27 cellular contexts compared by ENCODE assay signal in genomic region chr17:69573396-69573795, GRCh38.
"Had no signal": no experiment of that assay in that cellular context is flagged by ENCODE, and none has a peak within 500 bp of the region (broad histone marks: within the 10 kb centered on the region; RNA-seq: fewer than 3 reads in every experiment).

No MANE protein-coding gene starts in this region.

- DNase-seq: activated B cell treated with CpG ODN at 0.5 μM for 24 hours; activated CD4-positive, alpha-beta T cell treated with anti-CD3 and anti-CD28 coated beads for 4 hours; activated CD4-positive, alpha-beta T cell treated with anti-CD3 and anti-CD28 coated beads, Interleukin-2, amount 50 U/mL, for 48 hours; activated CD8-positive, alpha-beta memory T cell treated with anti-CD3 and anti-CD28 coated beads, Interleukin-2, amount 50 U/mL, for 48 hours; activated naive CD4-positive, alpha-beta T cell treated with Interleukin-2 at 50 U/mL for 16 hours; activated naive CD8-positive, alpha-beta T cell treated with anti-CD3 and anti-CD28 coated beads for 36 hours; activated T-cell treated with anti-CD3 and anti-CD28 coated beads, Interleukin-2, amount 50 U/mL, for 4 hours; central memory CD4-positive, alpha-beta T cell; colonic mucosa; dorsolateral prefrontal cortex; effector memory CD8-positive, alpha-beta T cell; esophagus squamous epithelium; heart left ventricle; left colon; mucosa of descending colon; occipital lobe; posterior cingulate gyrus; right lobe of liver; small intestine; stimulated activated CD4-positive, alpha-beta T cell treated with anti-CD3 and anti-CD28 coated beads, Interleukin-2, amount 100 ng/mL, for 24 hours; stomach; T-helper 9 cell; testis; upper lobe of left lung had no signal

- H3K36me3 ChIP-seq: colonic mucosa, esophagus squamous epithelium, heart left ventricle, right lobe of liver, stomach, upper lobe of left lung had no signal

- ATAC-seq: activated T-cell treated with anti-CD3 and anti-CD28 coated beads, Interleukin-2, amount 50 U/mL, for 4 hours; effector memory CD8-positive, alpha-beta T cell; heart left ventricle; left colon; mucosa of descending colon; stimulated activated memory B cell treated with anti-CD40 and anti-IgM and Interleukin-4, amounts not matched to agents 10 μg/mL and 1 μg/mL and 100 μg/mL, for 72 hours had no signal

- H3K9me3 Mint-ChIP-seq: activated B cell treated with CpG ODN at 0.5 μM for 24 hours; activated naive CD8-positive, alpha-beta T cell treated with anti-CD3 and anti-CD28 coated beads for 36 hours; activated T-cell treated with anti-CD3 and anti-CD28 coated beads, Interleukin-2, amount 50 U/mL, for 4 hours; activated T-helper 2 cell treated with anti-CD3 and anti-CD28 coated beads, Interferon-gamma antibody, Interleukin-2, Interleukin-4, amounts not matched to agents 10 μg/mL and 5 μg/mL and 100 μg/mL, durations not matched to agents 14 hours and 24 hours and 36 hours; effector memory CD8-positive, alpha-beta T cell; memory B cell; stimulated activated memory B cell treated with anti-CD40 and anti-IgM and Interleukin-4, amounts not matched to agents 10 μg/mL and 1 μg/mL and 100 μg/mL, for 72 hours had no signal

- H3K4me1 ChIP-seq: colonic mucosa, right lobe of liver, testis had no signal

- H3K4me3 ChIP-seq: colonic mucosa, dorsolateral prefrontal cortex, esophagus squamous epithelium, heart left ventricle, mucosa of descending colon, right lobe of liver, stomach, testis, upper lobe of left lung had no signal

- H3K27ac Mint-ChIP-seq: activated B cell treated with CpG ODN at 0.5 μM for 24 hours; activated naive CD8-positive, alpha-beta T cell treated with anti-CD3 and anti-CD28 coated beads for 36 hours; activated T-helper 2 cell treated with anti-CD3 and anti-CD28 coated beads, Interferon-gamma antibody, Interleukin-2, Interleukin-4, amounts not matched to agents 10 μg/mL and 5 μg/mL and 100 μg/mL, durations not matched to agents 14 hours and 24 hours and 36 hours; memory B cell; stimulated activated memory B cell treated with anti-CD40 and anti-IgM and Interleukin-4, amounts not matched to agents 10 μg/mL and 1 μg/mL and 100 μg/mL, for 72 hours had no signal

- H3K9me3 ChIP-seq: colonic mucosa, esophagus squamous epithelium, heart left ventricle, mucosa of descending colon, right lobe of liver, stomach, testis, upper lobe of left lung had no signal

- H3K36me3 Mint-ChIP-seq: activated naive CD8-positive, alpha-beta T cell treated with anti-CD3 and anti-CD28 coated beads for 36 hours; memory B cell; stimulated activated memory B cell treated with anti-CD40 and anti-IgM and Interleukin-4, amounts not matched to agents 10 μg/mL and 1 μg/mL and 100 μg/mL, for 72 hours had no signal

- H3K27me3 ChIP-seq: colonic mucosa, dorsolateral prefrontal cortex, esophagus squamous epithelium, heart left ventricle, stomach, testis, upper lobe of left lung had no signal

- H3K4me3 Mint-ChIP-seq: activated B cell treated with CpG ODN at 0.5 μM for 24 hours; activated naive CD8-positive, alpha-beta T cell treated with anti-CD3 and anti-CD28 coated beads for 36 hours; activated T-cell treated with anti-CD3 and anti-CD28 coated beads, Interleukin-2, amount 50 U/mL, for 4 hours; effector memory CD8-positive, alpha-beta T cell; memory B cell; stimulated activated memory B cell treated with anti-CD40 and anti-IgM and Interleukin-4, amounts not matched to agents 10 μg/mL and 1 μg/mL and 100 μg/mL, for 72 hours had no signal

- H3K27ac ChIP-seq: colonic mucosa, dorsolateral prefrontal cortex, esophagus squamous epithelium, stomach, upper lobe of left lung had no signal
